ENCODE assay signal across 29 cellular contexts in the genomic region with DNA sequence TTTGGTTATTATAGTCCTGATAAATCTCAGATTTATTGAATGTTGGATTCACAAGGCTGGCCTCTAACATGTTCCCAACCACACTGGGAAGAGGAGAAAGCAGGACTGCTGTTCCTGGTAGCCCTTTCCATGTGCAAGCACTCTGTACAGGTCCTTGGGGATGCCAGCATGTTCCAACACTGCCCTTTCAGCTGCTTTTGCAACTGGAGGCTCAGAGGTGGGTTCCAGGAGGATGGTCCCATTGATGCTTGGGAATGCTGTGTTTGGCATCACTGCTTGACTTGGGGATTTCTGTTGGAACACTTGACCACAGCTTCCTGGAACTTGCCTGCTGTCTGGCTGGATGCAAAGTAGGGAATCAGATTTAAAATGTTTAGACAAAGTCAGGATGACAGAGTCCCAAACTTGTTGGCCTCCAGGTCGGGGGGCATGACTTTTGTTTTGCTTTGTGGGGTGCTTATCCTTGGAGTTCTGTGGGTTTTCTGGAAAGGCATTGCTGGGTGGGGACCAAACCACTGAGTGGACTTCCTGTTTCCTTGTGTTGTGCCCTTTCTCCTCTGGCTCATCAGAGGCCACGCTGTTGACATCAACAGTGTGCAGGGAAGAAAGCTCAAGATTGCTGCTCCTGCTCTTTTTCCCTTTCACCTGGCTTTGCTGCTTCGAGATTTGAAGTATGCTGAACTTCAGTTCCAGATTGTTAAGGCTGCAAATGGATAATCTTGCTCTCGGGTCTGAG.
DNase-seq lines count a peak whose midpoint lies in the region; ATAC-seq, FAIRE-seq and TF ChIP-seq lines count a peak whose summit lies in the region.
"Had no signal": no experiment of that assay in that cellular context is flagged by ENCODE, and none has a peak within 500 bp of the region (broad histone marks: within the 10 kb centered on the region; RNA-seq: fewer than 3 reads in every experiment).

No MANE protein-coding gene starts in this region.

- FAIRE-seq in endothelial cell of umbilical vein (lab: Jason Lieb, UNC) (no peak), small intestine (lab: Jason Lieb, UNC) (no peak), urothelium cell line (lab: Jason Lieb, UNC) (no peak)
- FAIRE-seq: HTR-8/SVneo, islet of Langerhans had no signal

- peak overlapping the region; percentile 37 for H2AFZ ChIP-seq in endothelial cell of umbilical vein (ENCODE audit: low read depth, low read length)

- dilution Hi-C loops in endothelial cell of umbilical vein (cut with MboI; ENCODE audit: extremely low pct_ligation_motif_present, low sequenced_read_pairs), result no loop called here

- DNase-seq in endothelial cell of umbilical vein (ENCODE audit: low read depth, low spot score) (no peak), left lobe of liver (ENCODE audit: low spot score) (no peak), small intestine (peak; percentile 59), breast epithelium (ENCODE audit: low spot score in 2 of 2) (no peak), urothelium cell line (ENCODE audit: low spot score) (no peak)
- DNase-seq: ACHN; activated CD4-positive, alpha-beta T cell treated with anti-CD3 and anti-CD28 coated beads for 36 hours; activated CD8-positive, alpha-beta memory T cell treated with anti-CD3 and anti-CD28 coated beads, Interleukin-2, amount 50 U/mL, for 48 hours; activated CD8-positive, alpha-beta T cell treated with anti-CD3 and anti-CD28 coated beads for 36 hours; activated naive CD4-positive, alpha-beta T cell treated with anti-CD3 and anti-CD28 coated beads for 36 hours; brain microvascular endothelial cell; CD8-positive, alpha-beta memory T cell; DMS 273 treated with DMSO at 0.1 percent for 48 hours; EL; KBM-7; MM.1S; NCI-H2029; NCI-H524 treated with DMSO at 0.1 percent for 48 hours; NK-92 treated with Interleukin-12 subunit alpha and Interleukin-12 subunit beta, amount 100 ng/mL, for 24 hours; stimulated activated CD4-positive, alpha-beta T cell treated with anti-CD3 and anti-CD28 coated beads, Interleukin-2, amount 100 ng/mL, for 24 hours; stimulated activated naive CD8-positive, alpha-beta T cell treated with anti-CD3 and anti-CD28 coated beads, Interleukin-15, Interleukin-2, amounts not matched to agents 100 U/mL and 50 U/mL, for 24 hours; T-helper 17 cell; testis; uterus had no signal

- H3K9me3 ChIP-seq in endothelial cell of umbilical vein (replicated peaks; ENCODE audit: control insufficient read depth, insufficient read depth, low read length) (no peaks in the 10 kb centered on the region), small intestine (ENCODE audit: control insufficient read depth, low read depth) (no peaks in the 10 kb centered on the region), breast epithelium (no peaks in the 10 kb centered on the region)
- H3K9me3 ChIP-seq: testis, uterus had no signal

- no peaks in the 10 kb centered on the region for H3K36me3 ChIP-seq in endothelial cell of umbilical vein (ENCODE audit: control insufficient read depth in 2 of 2, extremely low read depth in 1 of 2, insufficient read depth in 2 of 2, low read length in 2 of 2)
- H3K36me3 ChIP-seq in small intestine (ENCODE audit: control insufficient read depth in 2 of 2, insufficient read depth in 2 of 2, low read length in 2 of 2), result no peaks in the 10 kb centered on the region
- no peaks in the 10 kb centered on the region for H3K36me3 ChIP-seq in breast epithelium
- H3K36me3 ChIP-seq: brain microvascular endothelial cell, uterus had no signal

- H3K9ac ChIP-seq in endothelial cell of umbilical vein (replicated peaks; ENCODE audit: extremely low read depth, insufficient read depth, low read length), result no peak overlapping the region

- intact Hi-C loops in endothelial cell of umbilical vein (cut with micrococcal nuclease) (no loop called here), breast epithelium (cut with DNase I; ENCODE audit: low total_unique reads) (no loop called here)

- POLR2A ChIA-PET in endothelial cell of umbilical vein (lab: Charles Lee), result interaction anchor here (0.7 kb wide), 1 partner anchor 53 kb away, joined by 6 read pairs; no protein-coding TSS in a partner anchor

- no peaks in the 10 kb centered on the region for H3K27me3 ChIP-seq in endothelial cell of umbilical vein (ENCODE audit: control insufficient read depth in 2 of 2, insufficient read depth in 2 of 2, low read length in 2 of 2)
- no peaks in the 10 kb centered on the region for H3K27me3 ChIP-seq in small intestine (ENCODE audit: control insufficient read depth in 2 of 2, insufficient read depth in 2 of 2, low read length in 2 of 2)
- H3K27me3 ChIP-seq in breast epithelium, result no peaks in the 10 kb centered on the region
- H3K27me3 ChIP-seq: brain microvascular endothelial cell, testis, uterus had no signal

- TF ChIP-seq POLR2A in endothelial cell of umbilical vein (IDR thresholded peaks at IDR 0.05; ENCODE audit: low read depth, low read length) (no peak), breast epithelium (IDR thresholded peaks at IDR 0.05) (no peak)

- ATAC-seq in left lobe of liver (peak; percentile 18), GM21619 (IDR thresholded peaks at IDR 0.05; ENCODE audit: unreplicated experiment) (no peak)
- ATAC-seq: activated CD4-positive, alpha-beta T cell treated with anti-CD3 and anti-CD28 coated beads for 36 hours; activated CD8-positive, alpha-beta T cell treated with anti-CD3 and anti-CD28 coated beads for 36 hours; stimulated activated naive CD8-positive, alpha-beta T cell treated with anti-CD3 and anti-CD28 coated beads, Interleukin-15, Interleukin-2, amounts not matched to agents 100 U/mL and 50 U/mL, for 24 hours; T-helper 17 cell had no signal

- WGBS in small intestine, 3 donors, result 55 to 70% (median 57%) methylated on average over 4 of the region's 4 CpGs

- H3K4me3 ChIP-seq in endothelial cell of umbilical vein (replicated peaks in 1 of 3; ENCODE audit: insufficient read depth in 1 of 3, low read depth in 1 of 3, low read length in 3 of 3) (no peak overlapping the region), small intestine (ENCODE audit: low read depth in 1 of 2, low read length in 2 of 2) (no peak overlapping the region), breast epithelium (no peak overlapping the region)
- H3K4me3 ChIP-seq: testis, uterus had no signal

- no peaks in the 10 kb centered on the region for H3K79me2 ChIP-seq in endothelial cell of umbilical vein (ENCODE audit: control insufficient read depth, insufficient read depth, low read length)

- no peak overlapping the region for H3K27ac ChIP-seq in endothelial cell of umbilical vein (ENCODE audit: insufficient read depth, low read depth, low read length)
- no peak overlapping the region for H3K27ac ChIP-seq in small intestine (ENCODE audit: low read depth in 1 of 2, low read length in 1 of 2)
- H3K27ac ChIP-seq in breast epithelium, result peak overlapping the region in 1 of 2 donors; percentile 10
- H3K27ac ChIP-seq: brain microvascular endothelial cell, testis, uterus, VCaP had no signal

- TF ChIP-seq CTCF in endothelial cell of umbilical vein (IDR thresholded peaks at IDR 0.05; ENCODE audit: extremely low read depth in 1 of 2, insufficient read depth in 1 of 2, low read depth in 1 of 2, low read length in 2 of 2) (no peak), breast epithelium (IDR thresholded peaks at IDR 0.05) (no peak)

- CTCF ChIA-PET in endothelial cell of umbilical vein (lab: Charles Lee), result interaction anchor here (0.7 to 2.0 kb wide), 2 partner anchors 13 to 68 kb away, joined by 3 to 5 read pairs; no protein-coding TSS in a partner anchor

- H3K4me2 ChIP-seq in endothelial cell of umbilical vein (ENCODE audit: insufficient read depth, low read length), result no peak overlapping the region

- H3K4me1 ChIP-seq in endothelial cell of umbilical vein (ENCODE audit: control insufficient read depth, extremely low read depth, insufficient read depth, low read length) (peaks cover 7% of the 10 kb centered on the region), small intestine (ENCODE audit: control insufficient read depth in 2 of 2, insufficient read depth in 1 of 2, low read depth in 1 of 2, low read length in 1 of 2) (no peaks in the 10 kb centered on the region), breast epithelium (no peaks in the 10 kb centered on the region)
- H3K4me1 ChIP-seq: uterus had no signal

- H4K20me1 ChIP-seq in endothelial cell of umbilical vein (replicated peaks; ENCODE audit: control insufficient read depth, extremely low read depth, insufficient read depth, low read length), result no peaks in the 10 kb centered on the region

- no peaks in the 10 kb centered on the region for H3K9me1 ChIP-seq in endothelial cell of umbilical vein (replicated peaks; ENCODE audit: control insufficient read depth, extremely low read depth, insufficient read depth, low read length)

- BruUV-seq in endothelial cell of umbilical vein (replicated peaks; lab: Mats Ljungman, UMichigan), result no TSS peak

TF ChIP-seq in PFSK-1, 5 proteins besides CTCF, POLR2A, EP300 and RAD21:
- TF ChIP-seq TAF1 (IDR thresholded peaks at IDR 0.05; ENCODE audit: borderline replicate concordance, insufficient read depth, low read length), result no peak
- peak; percentile 50 for TF ChIP-seq FOXP2 (optimal IDR thresholded peaks at IDR 0.05; ENCODE audit: borderline replicate concordance, extremely low read depth, extremely low read length, insufficient read depth)

TF ChIP-seq in endothelial cell of umbilical vein, 7 proteins besides CTCF, POLR2A, EP300 and RAD21:
- TF ChIP-seq MYC (IDR thresholded peaks at IDR 0.05; ENCODE audit: low read depth, low read length), result no peak
- TF ChIP-seq EZH2 (IDR thresholded peaks at IDR 0.05; ENCODE audit: borderline replicate concordance, low read depth, low read length, severe bottlenecking), result no peak
- no peak for TF ChIP-seq POLR2AphosphoS5 (IDR thresholded peaks at IDR 0.05; ENCODE audit: insufficient read depth, low read depth, low read length)
- TF ChIP-seq, protein P1, sequence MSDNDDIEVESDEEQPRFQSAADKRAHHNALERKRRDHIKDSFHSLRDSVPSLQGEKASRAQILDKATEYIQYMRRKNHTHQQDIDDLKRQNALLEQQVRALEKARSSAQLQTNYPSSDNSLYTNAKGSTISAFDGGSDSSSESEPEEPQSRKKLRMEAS (IDR thresholded peaks at IDR 0.05; ENCODE audit: insufficient read depth, insufficient read length), result no peak
- TF ChIP-seq FOS (IDR thresholded peaks at IDR 0.05; ENCODE audit: borderline replicate concordance, insufficient read depth, low read length), result no peak
- no peak for TF ChIP-seq JUN (IDR thresholded peaks at IDR 0.05; ENCODE audit: borderline replicate concordance, insufficient read depth, insufficient read length, low read depth)
- TF ChIP-seq GATA2 (IDR thresholded peaks at IDR 0.05; ENCODE audit: insufficient read depth, insufficient read length, low read depth, low read length), result no peak
